ENCODE assay signal across 8 cellular contexts in the genomic region with DNA sequence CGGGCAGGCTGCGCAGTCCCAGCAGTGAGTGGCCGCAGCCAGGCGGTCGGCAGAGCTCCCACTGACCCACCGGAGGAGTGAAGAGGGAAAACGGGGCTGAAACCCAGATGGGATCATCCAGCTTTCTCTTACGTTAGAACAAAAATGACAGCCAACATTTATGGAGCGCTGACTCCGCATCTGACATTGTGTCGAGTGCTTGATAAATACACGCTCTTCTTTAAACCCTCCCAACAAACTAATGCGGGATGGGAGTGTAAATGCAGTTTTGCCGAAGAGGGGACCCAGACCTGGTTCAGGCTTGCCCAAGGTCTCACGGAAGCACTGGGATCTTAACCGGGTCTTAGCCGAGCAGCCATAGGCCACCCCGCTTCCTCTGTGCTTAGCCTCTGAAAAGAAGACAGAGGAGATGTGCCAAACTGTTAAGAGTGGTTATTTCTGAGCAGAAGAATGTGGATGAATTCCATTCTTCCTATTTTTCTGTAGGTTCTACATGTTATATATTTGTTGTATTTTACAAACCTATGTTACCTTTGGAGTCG. TPM values are rescaled to one million over a fixed set of nuclear protein-coding genes. Genes with fewer than 3 reads are reported as not detected.
DNase-seq lines count a peak whose midpoint lies in the region; ATAC-seq and TF ChIP-seq lines count a peak whose summit lies in the region.

No MANE protein-coding gene starts in this region.

- TF ChIP-seq CTCF in AG10803 (conservative IDR thresholded peaks at IDR 0.05; ENCODE audit: low read length) (no peak), natural killer cell (IDR thresholded peaks at IDR 0.05) (no peak), lower leg skin (IDR thresholded peaks at IDR 0.05) (no peak)

- peaks cover 28 to 38% of the 10 kb centered on the region in 2 donors for H3K4me1 Mint-ChIP-seq in effector memory CD8-positive, alpha-beta T cell (ENCODE audit: low read depth in 2 of 2)
- H3K4me1 Mint-ChIP-seq in natural killer cell, result peaks cover 34 to 41% of the 10 kb centered on the region in 2 donors

- H3K27ac Mint-ChIP-seq in effector memory CD8-positive, alpha-beta T cell, result peak overlapping the region; percentile 54 to 80
- H3K27ac Mint-ChIP-seq in natural killer cell, result peak overlapping the region; percentile 53 to 85

- peak overlapping the region; percentile 60 for H3K4me3 ChIP-seq in AG10803 (ENCODE audit: low read length)
- H3K4me3 ChIP-seq in lower leg skin (ENCODE audit: low read depth, poor library complexity, severe bottlenecking), result no peak overlapping the region

- H3K4me3 Mint-ChIP-seq in effector memory CD8-positive, alpha-beta T cell, result peak overlapping the region; percentile 85 to 86
- no peak overlapping the region for H3K4me3 Mint-ChIP-seq in natural killer cell

- intact Hi-C loops in natural killer cell (cut with micrococcal nuclease) (no loop called here), lower leg skin (cut with DNase I; ENCODE audit: low total_unique reads) (loop anchor here (10.0 kb wide), 1 partner anchor 118 kb away; no protein-coding TSS in a partner anchor)

- H3K9me3 Mint-ChIP-seq in effector memory CD8-positive, alpha-beta T cell, result no peaks in the 10 kb centered on the region
- no peaks in the 10 kb centered on the region for H3K9me3 Mint-ChIP-seq in natural killer cell

- H3K36me3 Mint-ChIP-seq in effector memory CD8-positive, alpha-beta T cell (ENCODE audit: insufficient read depth), result peaks cover 10% of the 10 kb centered on the region
- no peaks in the 10 kb centered on the region for H3K36me3 Mint-ChIP-seq in natural killer cell

- TF ChIP-seq POLR2A in lower leg skin (IDR thresholded peaks at IDR 0.05), result no peak

- no peak for ATAC-seq in effector memory CD8-positive, alpha-beta T cell (replicated peaks)
- ATAC-seq in natural killer cell (no peak), GM21576 (IDR thresholded peaks at IDR 0.05; ENCODE audit: unreplicated experiment) (no peak)

- peaks cover 29 to 52% of the 10 kb centered on the region in 2 donors for H3K27me3 Mint-ChIP-seq in effector memory CD8-positive, alpha-beta T cell
- H3K27me3 Mint-ChIP-seq in natural killer cell (ENCODE audit: low read depth in 2 of 2), result peaks cover 61 to 63% of the 10 kb centered on the region in 2 donors

- 23 to 35% methylated on average over 19 of the region's 19 CpGs for WGBS in lower leg skin, 2 donors

- DNase-seq in AG10803 (ENCODE audit: low read depth), result peak; percentile 14
- peak; percentile 36 for DNase-seq in HuH-7 (ENCODE audit: low spot score)
- DNase-seq in effector memory CD8-positive, alpha-beta T cell, result no peak
- no peak for DNase-seq in natural killer cell
- DNase-seq in lower leg skin (ENCODE audit: low spot score in 2 of 2), result no peak
- DNase-seq in stimulated activated CD8-positive, alpha-beta memory T cell treated with anti-CD3 and anti-CD28 coated beads, Interleukin-4, amount 100 ng/mL, for 48 hours, result no peak
- no peak for DNase-seq in RKO (ENCODE audit: low spot score)

RNA-seq across cellular contexts. Expression of a gene that starts 3.5 kb away (rescaled TPM):
- total RNA-seq in natural killer cell (not detected), lower leg skin (100 to 1,000 TPM; 141 to 205 (median 171) TPM)

Comparison
In these comparisons a context has a peak if more than half of its experiments do, and no peak if none do; other contexts are left out.
1. DNase-seq: peak in AG10803 (single experiment) and HuH-7 (single experiment); none in effector memory CD8-positive, alpha-beta T cell (0 of 3), natural killer cell (single experiment), lower leg skin (0 of 2), stimulated activated CD8-positive, alpha-beta memory T cell treated with anti-CD3 and anti-CD28 coated beads, Interleukin-4, amount 100 ng/mL, for 48 hours (single experiment) and RKO (single experiment).
2. RNA of a gene that starts 3.5 kb away (total RNA-seq): 141 to 205 TPM in lower leg skin; not detected in natural killer cell; every median in the first group is over 100 times any median in the second.